Comparison of ENCODE assay signal across 19 cellular contexts in genomic region chr2:134392689-134393476, GRCh38.
DNase-seq lines count a peak whose midpoint lies in the region; ATAC-seq and TF ChIP-seq lines count a peak whose summit lies in the region.
"Had no signal": no experiment of that assay in that cellular context is flagged by ENCODE, and none has a peak within 500 bp of the region (broad histone marks: within the 10 kb centered on the region; RNA-seq: fewer than 3 reads in every experiment).

No MANE protein-coding gene starts in this region.

- CTCF ChIA-PET in T-cell (lab: Charles Lee): interaction anchor here in 1 of 2 donors (0.7 kb wide), 1 partner anchor 233 kb away, joined by 3 read pairs; no protein-coding TSS in a partner anchor

- H3K4me1 ChIP-seq in body of pancreas (peaks cover 3% of the 10 kb centered on the region), tibial artery (peaks cover 0 to 35% (median 13%) of the 10 kb centered on the region in 4 donors)
- H3K4me1 ChIP-seq: gastrocnemius medialis, neural progenitor cell had no signal

- peak in 2 of 7 experiments; percentile 7 to 31 for TF ChIP-seq CTCF in body of pancreas (IDR thresholded peaks at IDR 0.05)
- TF ChIP-seq CTCF in tibial artery (IDR thresholded peaks at IDR 0.05): no peak

- peaks cover 30% of the 10 kb centered on the region for H3K36me3 Mint-ChIP-seq in T-cell

- H3K36me3 ChIP-seq in body of pancreas (replicated peaks in 1 of 2; ENCODE audit: insufficient read depth in 1 of 2, low read depth in 2 of 2): no peaks in the 10 kb centered on the region
- H3K36me3 ChIP-seq in tibial artery: no peaks in the 10 kb centered on the region
- H3K36me3 ChIP-seq: gastrocnemius medialis, neural progenitor cell had no signal

- no peak for TF ChIP-seq POLR2A in body of pancreas (IDR thresholded peaks at IDR 0.05)

- 82 to 84% methylated on average over 6 of the region's 6 CpGs for WGBS in body of pancreas, 2 donors

- H3K9me3 Mint-ChIP-seq in T-cell: no peaks in the 10 kb centered on the region
- H3K9me3 Mint-ChIP-seq: dendritic cell treated with granulocyte-macrophage colony-stimulating factor and Interleukin-4, amounts not matched to agents 40 ng/mL and 50 ng/mL, for 4 days; neural progenitor cell had no signal

- H3K27me3 Mint-ChIP-seq in T-cell: no peaks in the 10 kb centered on the region
- H3K27me3 Mint-ChIP-seq: activated naive CD8-positive, alpha-beta T cell; dendritic cell treated with granulocyte-macrophage colony-stimulating factor and Interleukin-4, amounts not matched to agents 40 ng/mL and 50 ng/mL, for 4 days had no signal

- H3K27ac ChIP-seq in body of pancreas: no peak overlapping the region
- H3K27ac ChIP-seq in tibial artery: peak overlapping the region; percentile 1 to 38
- H3K27ac ChIP-seq: gastrocnemius medialis, neural progenitor cell had no signal

- intact Hi-C loops in body of pancreas (cut with DNase I) (loop anchor here (10.0 kb wide), 1 partner anchor 52 kb away; no protein-coding TSS in a partner anchor), tibial artery (cut with DNase I; ENCODE audit: low total_unique reads) (no loop called here)

- POLR2A ChIA-PET in T-cell (lab: Charles Lee): no interaction called here

- H3K4me3 ChIP-seq in body of pancreas (no peak overlapping the region), tibial artery (no peak overlapping the region)
- H3K4me3 ChIP-seq: gastrocnemius medialis, neural progenitor cell had no signal

- ATAC-seq in body of pancreas: peak; percentile 33
- no peak for ATAC-seq in GM21447 (IDR thresholded peaks at IDR 0.05; ENCODE audit: unreplicated experiment)
- ATAC-seq in stimulated activated naive CD8-positive, alpha-beta T cell treated with anti-CD3 and anti-CD28 coated beads, Interleukin-15, Interleukin-2, amounts not matched to agents 100 U/mL and 50 U/mL, for 24 hours: no peak
- no peak for ATAC-seq in T-cell (replicated peaks in 1 of 4)
- ATAC-seq: gastrocnemius medialis, PC-3 had no signal

- no peak overlapping the region for H3K27ac Mint-ChIP-seq in T-cell
- H3K27ac Mint-ChIP-seq: activated naive CD8-positive, alpha-beta T cell; dendritic cell treated with granulocyte-macrophage colony-stimulating factor and Interleukin-4, amounts not matched to agents 40 ng/mL and 50 ng/mL, for 4 days; neural progenitor cell had no signal

- no peaks in the 10 kb centered on the region for H3K27me3 ChIP-seq in body of pancreas
- H3K27me3 ChIP-seq in tibial artery: no peaks in the 10 kb centered on the region
- H3K27me3 ChIP-seq: gastrocnemius medialis, neural progenitor cell had no signal

- no peak overlapping the region for H3K4me3 Mint-ChIP-seq in T-cell
- H3K4me3 Mint-ChIP-seq: activated naive CD8-positive, alpha-beta T cell; dendritic cell treated with granulocyte-macrophage colony-stimulating factor and Interleukin-4, amounts not matched to agents 40 ng/mL and 50 ng/mL, for 4 days; neural progenitor cell had no signal

- peak; percentile 66 for DNase-seq in NCI-H82 (lab: John Stamatoyannopoulos, UW)
- no peak for DNase-seq in NCI-H82 treated with DMSO at 0.1 percent for 48 hours (lab: John Stamatoyannopoulos, UW; ENCODE audit: unreplicated experiment)
- DNase-seq in body of pancreas: peak in 1 of 4 donors; percentile 20
- DNase-seq in iPS-NIHi7 (ENCODE audit: extremely low spot score): peak; percentile 36
- DNase-seq in tibial artery: no peak
- DNase-seq in stimulated activated naive CD8-positive, alpha-beta T cell treated with anti-CD3 and anti-CD28 coated beads, Interleukin-15, Interleukin-2, amounts not matched to agents 100 U/mL and 50 U/mL, for 24 hours: no peak
- no peak for DNase-seq in T-cell
- DNase-seq: ACHN, DMS79, gastrocnemius medialis, KG1, kidney glomerular epithelial cell, NCI-H2081 treated with DMSO at 0.1 percent for 48 hours, PC-3, T-helper 9 cell had no signal

- H3K4me1 Mint-ChIP-seq in T-cell: peaks cover 17 to 28% (median 24%) of the 10 kb centered on the region in 3 donors
- H3K4me1 Mint-ChIP-seq: neural progenitor cell had no signal

- no peaks in the 10 kb centered on the region for H3K9me3 ChIP-seq in body of pancreas
- no peaks in the 10 kb centered on the region for H3K9me3 ChIP-seq in tibial artery
- H3K9me3 ChIP-seq: gastrocnemius medialis had no signal

Comparison
In these comparisons a context has a peak if more than half of its experiments do, and no peak if none do; other contexts are left out.
1. DNase-seq: peak in NCI-H82 (single experiment) and iPS-NIHi7 (single experiment); none in NCI-H82 treated with DMSO at 0.1 percent for 48 hours (single experiment), tibial artery (0 of 2), stimulated activated naive CD8-positive, alpha-beta T cell treated with anti-CD3 and anti-CD28 coated beads, Interleukin-15, Interleukin-2, amounts not matched to agents 100 U/mL and 50 U/mL, for 24 hours (single experiment) and T-cell (0 of 34).
2. H3K27ac ChIP-seq: peak in tibial artery (2 of 2); none in body of pancreas (0 of 4).